In genomic region chr4:185351691-185352090, GRCh38 we compare ENCODE assay signal across 20 cellular contexts. TPM values are rescaled to one million over a fixed set of nuclear protein-coding genes. Genes with fewer than 3 reads are reported as not detected.
DNase-seq lines count a peak whose midpoint lies in the region; ATAC-seq and TF ChIP-seq lines count a peak whose summit lies in the region.
"Had no signal": no experiment of that assay in that cellular context is flagged by ENCODE, and none has a peak within 500 bp of the region (broad histone marks: within the 10 kb centered on the region; RNA-seq: fewer than 3 reads in every experiment).

No MANE protein-coding gene starts in this region.

- H3K4me3 Mint-ChIP-seq in GM23338 (no peak overlapping the region), endodermal cell (no peak overlapping the region), osteocyte (ENCODE audit: unreplicated experiment) (no peak overlapping the region)
- H3K4me3 Mint-ChIP-seq: CD4-positive, CD25-positive, alpha-beta regulatory T cell; CD8-positive, alpha-beta memory T cell had no signal

- WGBS in endodermal cell (ENCODE audit: insufficient coverage in 1 of 2, insufficient read length in 1 of 2), 2 experiments, result 79 to 86% methylated on average over 8 to 13 of the region's 13 CpGs

- peaks cover 6% of the 10 kb centered on the region; the same call in 1 of the 2 replicates for H3K9me2 ChIP-seq in GM23338 (ENCODE audit: insufficient read depth)

- H4K20me1 ChIP-seq in GM23338 (replicated peaks; ENCODE audit: insufficient read depth) (no peaks in the 10 kb centered on the region), OCI-LY3 (ENCODE audit: insufficient read depth, low read length) (no peaks in the 10 kb centered on the region)

- H3K79me2 ChIP-seq in GM23338 (replicated peaks; ENCODE audit: insufficient read depth), result no peaks in the 10 kb centered on the region
- H3K79me2 ChIP-seq in OCI-LY3 (ENCODE audit: low read length), result no peaks in the 10 kb centered on the region

- TF ChIP-seq CTCF in GM23338 (conservative IDR thresholded peaks at IDR 0.05; ENCODE audit: low read depth in 2 of 2) (no peak), OCI-LY3 (IDR thresholded peaks at IDR 0.05; ENCODE audit: low read depth, low read length) (no peak), endodermal cell (conservative IDR thresholded peaks at IDR 0.05) (no peak), osteocyte (IDR thresholded peaks at IDR 0.05) (no peak)

- DNase-seq in GM23338 (ENCODE audit: low spot score) (no peak), endodermal cell (no peak), osteocyte (ENCODE audit: extremely low spot score, unreplicated experiment) (no peak), GF-D8 (lab: John Stamatoyannopoulos, UW) (no peak), NCI-H146 (lab: John Stamatoyannopoulos, UW) (no peak)
- DNase-seq: 8988T; CD4-positive, CD25-positive, alpha-beta regulatory T cell; CD8-positive, alpha-beta memory T cell; COR-L47; DMS 273 treated with DMSO at 0.1 percent for 48 hours; DMS53; DND-41; EL; GOT3 had no signal

- peak overlapping the region; percentile 24; the same call in 1 of the 2 replicates for H3K27ac Mint-ChIP-seq in GM23338
- peak overlapping the region; percentile 29 for H3K27ac Mint-ChIP-seq in endodermal cell
- peak overlapping the region; percentile 6 for H3K27ac Mint-ChIP-seq in osteocyte (ENCODE audit: unreplicated experiment)

- no peaks in the 10 kb centered on the region for H3K27me3 Mint-ChIP-seq in GM23338 (ENCODE audit: insufficient read depth, low read depth, poor library complexity)
- no peaks in the 10 kb centered on the region for H3K27me3 Mint-ChIP-seq in endodermal cell (ENCODE audit: insufficient read depth)
- H3K27me3 Mint-ChIP-seq in osteocyte (ENCODE audit: unreplicated experiment), result no peaks in the 10 kb centered on the region
- H3K27me3 Mint-ChIP-seq: B cell; CD4-positive, CD25-positive, alpha-beta regulatory T cell; CD8-positive, alpha-beta memory T cell had no signal

- peak overlapping the region; percentile 70; the same call in 1 of the 2 replicates for H3K9ac ChIP-seq in OCI-LY3 (ENCODE audit: low read length)
- no peak overlapping the region for H3K9ac ChIP-seq in endodermal cell (ENCODE audit: extremely low read depth, low read length, poor library complexity, severe bottlenecking)
- H3K9ac ChIP-seq: BLaER1 treated with 17β-estradiol and CSF1 and Interleukin-3, amounts not matched to agents 10 nM and 100 nM had no signal

- H3K4me3 ChIP-seq in GM23338 (no peak overlapping the region), OCI-LY3 (ENCODE audit: low read length) (no peak overlapping the region; the same call in 1 of the 2 replicates), endodermal cell (ENCODE audit: low read length) (no peak overlapping the region)
- H3K4me3 ChIP-seq: BLaER1 treated with 17β-estradiol and CSF1 and Interleukin-3, amounts not matched to agents 10 nM and 100 nM; HAP-1 had no signal

- H3K4me1 ChIP-seq in GM23338 (ENCODE audit: insufficient read depth), result no peaks in the 10 kb centered on the region; the same call in 1 of the 2 replicates
- peaks cover 44% of the 10 kb centered on the region for H3K4me1 ChIP-seq in OCI-LY3 (ENCODE audit: low read length)
- no peaks in the 10 kb centered on the region for H3K4me1 ChIP-seq in endodermal cell (ENCODE audit: control insufficient read depth, insufficient read depth, low read length)
- H3K4me1 ChIP-seq: BLaER1 treated with 17β-estradiol and CSF1 and Interleukin-3, amounts not matched to agents 10 nM and 100 nM; HAP-1 had no signal

- H3K36me3 Mint-ChIP-seq in GM23338 (ENCODE audit: low read depth) (peaks cover 28% of the 10 kb centered on the region), endodermal cell (ENCODE audit: low read depth) (peaks cover 62% of the 10 kb centered on the region), osteocyte (ENCODE audit: unreplicated experiment) (peaks cover 75% of the 10 kb centered on the region)

- H3K4me2 ChIP-seq in GM23338 (no peak overlapping the region), OCI-LY3 (ENCODE audit: low read length) (peak overlapping the region; percentile 56)
- H3K4me2 ChIP-seq: BLaER1 treated with 17β-estradiol and CSF1 and Interleukin-3, amounts not matched to agents 10 nM and 100 nM had no signal

- no peaks in the 10 kb centered on the region for H3F3A ChIP-seq in GM23338 (replicated peaks; ENCODE audit: low read depth)

- H3K27ac ChIP-seq in GM23338 (ENCODE audit: low read depth) (peak overlapping the region; percentile 24; the same call in 1 of the 2 replicates), OCI-LY3 (ENCODE audit: low read length) (peak overlapping the region; percentile 100), endodermal cell (ENCODE audit: low read depth, low read length) (no peak overlapping the region)
- H3K27ac ChIP-seq: BLaER1 treated with 17β-estradiol and CSF1 and Interleukin-3, amounts not matched to agents 10 nM and 100 nM had no signal

- H3K9me3 ChIP-seq in OCI-LY3 (ENCODE audit: insufficient read depth, low read length), result no peaks in the 10 kb centered on the region
- no peaks in the 10 kb centered on the region for H3K9me3 ChIP-seq in endodermal cell (ENCODE audit: control insufficient read depth, low read length)
- H3K9me3 ChIP-seq: HAP-1 had no signal

- H2AFZ ChIP-seq in GM23338 (no peak overlapping the region), OCI-LY3 (ENCODE audit: low read depth, low read length) (no peak overlapping the region)

- no peaks in the 10 kb centered on the region for H3K27me3 ChIP-seq in GM23338 (ENCODE audit: insufficient read depth)
- H3K27me3 ChIP-seq in OCI-LY3 (ENCODE audit: low read depth, low read length), result no peaks in the 10 kb centered on the region
- H3K27me3 ChIP-seq in endodermal cell (ENCODE audit: control insufficient read depth, insufficient read depth, low read length, poor library complexity, severe bottlenecking), result no peaks in the 10 kb centered on the region
- H3K27me3 ChIP-seq: BLaER1 treated with 17β-estradiol and CSF1 and Interleukin-3, amounts not matched to agents 10 nM and 100 nM had no signal

- H3K9me3 Mint-ChIP-seq in GM23338 (no peaks in the 10 kb centered on the region), endodermal cell (no peaks in the 10 kb centered on the region), osteocyte (ENCODE audit: unreplicated experiment) (no peaks in the 10 kb centered on the region)
- H3K9me3 Mint-ChIP-seq: CD8-positive, alpha-beta memory T cell had no signal

- peaks cover 3% of the 10 kb centered on the region; the same call in 1 of the 2 replicates for H3K36me3 ChIP-seq in GM23338 (ENCODE audit: insufficient read depth)
- H3K36me3 ChIP-seq in OCI-LY3 (replicated peaks; ENCODE audit: low read depth, low read length), result peaks cover 18% of the 10 kb centered on the region
- H3K36me3 ChIP-seq in endodermal cell (ENCODE audit: control insufficient read depth, insufficient read depth, low read length), result peaks cover 77% of the 10 kb centered on the region
- H3K36me3 ChIP-seq: HAP-1 had no signal

- ATAC-seq in GM23338 (no peak), HG02610 (IDR thresholded peaks at IDR 0.05; ENCODE audit: unreplicated experiment) (no peak)

- H3K4me1 Mint-ChIP-seq in GM23338 (peaks cover 29% of the 10 kb centered on the region), endodermal cell (no peaks in the 10 kb centered on the region), osteocyte (ENCODE audit: unreplicated experiment) (peaks cover 28% of the 10 kb centered on the region)

TF ChIP-seq in GM23338, 12 proteins besides CTCF, POLR2A, EP300 and RAD21:
- TF ChIP-seq CREB1 (CRISPR knock-in tag; IDR thresholded peaks at IDR 0.05; ENCODE audit: low read depth) (no peak), ZNF114 (CRISPR knock-in tag; IDR thresholded peaks at IDR 0.05) (no peak), STAT1 (IDR thresholded peaks at IDR 0.05; ENCODE audit: unreplicated experiment) (no peak), ZNF331 (CRISPR knock-in tag; IDR thresholded peaks at IDR 0.05; ENCODE audit: low read depth) (no peak), NANOG (IDR thresholded peaks at IDR 0.05; ENCODE audit: borderline replicate concordance) (no peak), POLR2AphosphoS5 (IDR thresholded peaks at IDR 0.05; ENCODE audit: low read depth) (no peak), EZH2 (IDR thresholded peaks at IDR 0.05; ENCODE audit: low read depth, unreplicated experiment) (no peak)
TF ChIP-seq in GM23338: peak in this region for 0.

RNA-seq across cellular contexts. Expression of gene LRP2BP, which starts 44.0 kb away (rescaled TPM):
- 0.28 and 0.70 TPM in 2 replicates for total RNA-seq in GM23338 (2014; rRNA removed; shearing (Covaris generic))
- polyA plus RNA-seq in GM23338 (2016; fragmentation: Nextera tagmentation; extraction: Ambion mirVana), result 1.7 and 1.8 TPM in 2 replicates
- total RNA-seq in endodermal cell (under 1 TPM in 1 of 2 donors, not detected in 1; 0.15 TPM), osteocyte (0.31 and 0.59 TPM in 2 replicates)
- polyA plus RNA-seq in endodermal cell (2013, experiment 1 of 2), result 0.36 TPM
- 0.41 TPM for polyA plus RNA-seq in endodermal cell (2013, experiment 2 of 2)
- total RNA-seq: G401 had no signal

RNA-seq across cellular contexts. Expression of gene ANKRD37, which starts 45.0 kb away (rescaled TPM):
- 1.8 and 6.2 TPM in 2 replicates for total RNA-seq in GM23338 (2014; rRNA removed; shearing (Covaris generic))
- 4.9 and 5.0 TPM in 2 replicates for polyA plus RNA-seq in GM23338 (2016; fragmentation: Nextera tagmentation; extraction: Ambion mirVana)
- total RNA-seq in endodermal cell (1 to 10 TPM in 1 of 2 donors, under 1 TPM in 1; 0.95 to 1.3 TPM), osteocyte (4.2 and 5.3 TPM in 2 replicates)
- 5.7 TPM for polyA plus RNA-seq in endodermal cell (2013, experiment 1 of 2)
- 5.3 TPM for polyA plus RNA-seq in endodermal cell (2013, experiment 2 of 2)
